ENCODE assay signal across 10 cellular contexts in genomic region chr7:105278973-105279687, GRCh38.
DNase-seq lines count a peak whose midpoint lies in the region; ATAC-seq, FAIRE-seq and TF ChIP-seq lines count a peak whose summit lies in the region.
"Had no signal": no experiment of that assay in that cellular context is flagged by ENCODE, and none has a peak within 500 bp of the region (broad histone marks: within the 10 kb centered on the region; RNA-seq: fewer than 3 reads in every experiment).

No MANE protein-coding gene starts in this region.

- peaks cover 15% of the 10 kb centered on the region for H3K4me1 ChIP-seq in OCI-LY3 (ENCODE audit: low read length)

- H3K4me1 Mint-ChIP-seq in stimulated activated effector memory CD8-positive, alpha-beta T cell treated with anti-CD3 and anti-CD28 coated beads, Interleukin-12 subunit alpha, Interleukin-12 subunit beta, amount 100 ng/mL, for 72 hours = no peaks in the 10 kb centered on the region

- peak overlapping the region; percentile 12; the same call in 1 of the 2 replicates for H3K9ac ChIP-seq in OCI-LY3 (ENCODE audit: low read length)

- no peak overlapping the region for H3K4me3 Mint-ChIP-seq in stimulated activated effector memory CD8-positive, alpha-beta T cell treated with anti-CD3 and anti-CD28 coated beads, Interleukin-12 subunit alpha, Interleukin-12 subunit beta, amount 100 ng/mL, for 72 hours

- peak overlapping the region; percentile 31; the same call in 1 of the 2 replicates for H3K27ac ChIP-seq in OCI-LY3 (ENCODE audit: low read length)
- H3K27ac ChIP-seq: heart right ventricle had no signal

- H3K36me3 ChIP-seq in OCI-LY3 (replicated peaks; ENCODE audit: low read depth, low read length) = no peaks in the 10 kb centered on the region

- no peak overlapping the region for H2AFZ ChIP-seq in OCI-LY3 (ENCODE audit: low read depth, low read length)

- H4K20me1 ChIP-seq in OCI-LY3 (ENCODE audit: insufficient read depth, low read length) = peaks cover 4% of the 10 kb centered on the region; the same call in 1 of the 2 replicates

- H3K36me3 Mint-ChIP-seq in stimulated activated effector memory CD8-positive, alpha-beta T cell treated with anti-CD3 and anti-CD28 coated beads, Interleukin-12 subunit alpha, Interleukin-12 subunit beta, amount 100 ng/mL, for 72 hours = peaks cover 7% of the 10 kb centered on the region

- H3K27me3 ChIP-seq in OCI-LY3 (ENCODE audit: low read depth, low read length) = no peaks in the 10 kb centered on the region
- H3K27me3 ChIP-seq: heart right ventricle had no signal

- no peak for FAIRE-seq in frontal cortex (lab: Jason Lieb, UNC)

- H3K9me3 Mint-ChIP-seq in stimulated activated effector memory CD8-positive, alpha-beta T cell treated with anti-CD3 and anti-CD28 coated beads, Interleukin-12 subunit alpha, Interleukin-12 subunit beta, amount 100 ng/mL, for 72 hours = no peaks in the 10 kb centered on the region

- no peak overlapping the region for H3K27ac Mint-ChIP-seq in stimulated activated effector memory CD8-positive, alpha-beta T cell treated with anti-CD3 and anti-CD28 coated beads, Interleukin-12 subunit alpha, Interleukin-12 subunit beta, amount 100 ng/mL, for 72 hours

- TF ChIP-seq CTCF in OCI-LY3 (IDR thresholded peaks at IDR 0.05; ENCODE audit: low read depth, low read length) (no peak), GM20000 (IDR thresholded peaks at IDR 0.05; ENCODE audit: extremely low read depth, missing control alignments) (no peak)

- ATAC-seq in GM19372 (IDR thresholded peaks at IDR 0.05; ENCODE audit: low read depth, unreplicated experiment) = peak; percentile 41
- ATAC-seq in HG02763 (IDR thresholded peaks at IDR 0.05; ENCODE audit: unreplicated experiment) = peak; percentile 46
- ATAC-seq in stimulated activated effector memory CD8-positive, alpha-beta T cell treated with anti-CD3 and anti-CD28 coated beads, Interleukin-12 subunit alpha, Interleukin-12 subunit beta, amount 100 ng/mL, for 72 hours = no peak
- ATAC-seq: heart right ventricle had no signal

- peak overlapping the region; percentile 67 for H3K4me3 ChIP-seq in OCI-LY3 (ENCODE audit: low read length)
- H3K4me3 ChIP-seq: heart right ventricle had no signal

- H3K9me3 ChIP-seq in OCI-LY3 (ENCODE audit: insufficient read depth, low read length) = no peaks in the 10 kb centered on the region
- H3K9me3 ChIP-seq: heart right ventricle had no signal

- H3K4me2 ChIP-seq in OCI-LY3 (ENCODE audit: low read length) = peak overlapping the region; percentile 79

- peak; percentile 17 for DNase-seq in renal cortical epithelial cell (ENCODE audit: low read depth)
- no peak for DNase-seq in GM20000 (ENCODE audit: low spot score)
- no peak for DNase-seq in frontal cortex (ENCODE audit: low spot score in 2 of 2)
- DNase-seq in stimulated activated effector memory CD8-positive, alpha-beta T cell treated with anti-CD3 and anti-CD28 coated beads, Interleukin-12 subunit alpha, Interleukin-12 subunit beta, amount 100 ng/mL, for 72 hours (ENCODE audit: low spot score in 2 of 2) = no peak
- DNase-seq: cerebellar nuclear complex, heart right ventricle, NCI-H1417 had no signal

- peaks cover 12% of the 10 kb centered on the region for H3K79me2 ChIP-seq in OCI-LY3 (ENCODE audit: low read length)
